ENCODE assay signal across 8 cellular contexts in the genomic region with DNA sequence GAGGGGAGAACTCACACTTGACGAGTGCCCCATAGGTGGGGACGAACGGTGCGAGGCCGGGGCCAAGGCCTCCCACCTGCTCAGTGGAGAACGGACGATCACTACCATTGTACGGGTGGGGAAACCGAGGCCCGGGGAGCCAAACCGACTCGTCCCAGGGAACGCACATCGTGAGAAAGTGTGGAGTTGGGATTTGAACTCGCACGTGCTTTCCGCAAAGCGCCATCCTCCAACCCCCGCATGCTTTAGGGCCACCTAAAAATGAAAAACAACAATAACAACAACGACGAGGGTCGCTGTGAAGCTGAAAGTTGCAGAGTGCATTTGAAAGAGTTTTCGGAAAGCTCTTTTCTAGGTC. TPM values are rescaled to one million over a fixed set of nuclear protein-coding genes. Genes with fewer than 3 reads are reported as not detected.
DNase-seq lines count a peak whose midpoint lies in the region; ATAC-seq, FAIRE-seq and TF ChIP-seq lines count a peak whose summit lies in the region.

No MANE protein-coding gene starts in this region.

- H2AFZ ChIP-seq in endothelial cell of umbilical vein (ENCODE audit: low read depth, low read length) = peak overlapping the region; percentile 41
- peak overlapping the region; percentile 86 for H2AFZ ChIP-seq in neuron (ENCODE audit: low read depth, low read length)

- dilution Hi-C loops in endothelial cell of umbilical vein (cut with MboI; ENCODE audit: extremely low pct_ligation_motif_present, low sequenced_read_pairs) = no loop called here

- peaks cover 0 to 2% of the 10 kb centered on the region in 2 donors for H3K27me3 Mint-ChIP-seq in CD8-positive, alpha-beta memory T cell

- no peaks in the 10 kb centered on the region for H3K9me3 Mint-ChIP-seq in CD8-positive, alpha-beta memory T cell

- CTCF ChIA-PET in CD8-positive, alpha-beta memory T cell (lab: Charles Lee) = interaction anchor here (0.8 to 13.0 kb wide), 5 partner anchors 13 to 68 kb away, joined by 3 to 227 read pairs (median 5); a partner anchor contains a TSS
- CTCF ChIA-PET in endothelial cell of umbilical vein (lab: Charles Lee) = interaction anchor here (1.2 to 1.5 kb wide), 2 partner anchors 10 to 45 kb away, joined by 3 to 8 read pairs; a partner anchor contains a TSS

- H3K36me3 ChIP-seq in CD8-positive, alpha-beta memory T cell (ENCODE audit: insufficient read depth, low read length) = peaks cover 4% of the 10 kb centered on the region
- peaks cover 3% of the 10 kb centered on the region for H3K36me3 ChIP-seq in RWPE2 (ENCODE audit: low read depth)
- peaks cover 0 to 2% of the 10 kb centered on the region in 2 experiments for H3K36me3 ChIP-seq in endothelial cell of umbilical vein (ENCODE audit: control insufficient read depth in 2 of 2, extremely low read depth in 1 of 2, insufficient read depth in 2 of 2, low read length in 2 of 2)
- no peaks in the 10 kb centered on the region for H3K36me3 ChIP-seq in neuron (ENCODE audit: insufficient read depth, low read length)

- no peaks in the 10 kb centered on the region for H3K9me3 ChIP-seq in CD8-positive, alpha-beta memory T cell (ENCODE audit: low read length)
- no peaks in the 10 kb centered on the region for H3K9me3 ChIP-seq in RWPE2 (ENCODE audit: severe bottlenecking)
- no peaks in the 10 kb centered on the region for H3K9me3 ChIP-seq in endothelial cell of umbilical vein (replicated peaks; ENCODE audit: control insufficient read depth, insufficient read depth, low read length)
- no peaks in the 10 kb centered on the region for H3K9me3 ChIP-seq in neuron (ENCODE audit: low read length)

- TF ChIP-seq CTCF in RWPE2 (IDR thresholded peaks at IDR 0.05; ENCODE audit: poor library complexity, severe bottlenecking) (no peak), endothelial cell of umbilical vein (IDR thresholded peaks at IDR 0.05; ENCODE audit: extremely low read depth in 1 of 2, insufficient read depth in 1 of 2, low read depth in 1 of 2, low read length in 2 of 2) (no peak), omental fat pad (IDR thresholded peaks at IDR 0.05) (no peak)

- no peaks in the 10 kb centered on the region for H4K20me1 ChIP-seq in endothelial cell of umbilical vein (replicated peaks; ENCODE audit: control insufficient read depth, extremely low read depth, insufficient read depth, low read length)

- H3K4me2 ChIP-seq in endothelial cell of umbilical vein (ENCODE audit: insufficient read depth, low read length) = peak overlapping the region; percentile 88

- H3K27me3 ChIP-seq in CD8-positive, alpha-beta memory T cell (ENCODE audit: insufficient read depth, low read length, poor library complexity, severe bottlenecking) = no peaks in the 10 kb centered on the region
- H3K27me3 ChIP-seq in RWPE2 (ENCODE audit: insufficient read depth, poor library complexity, severe bottlenecking) = no peaks in the 10 kb centered on the region
- H3K27me3 ChIP-seq in endothelial cell of umbilical vein (ENCODE audit: control insufficient read depth in 2 of 2, insufficient read depth in 2 of 2, low read length in 2 of 2) = no peaks in the 10 kb centered on the region
- peaks cover 24% of the 10 kb centered on the region for H3K27me3 ChIP-seq in neuron (ENCODE audit: insufficient read depth, low read length)

- FAIRE-seq in endothelial cell of umbilical vein (lab: Jason Lieb, UNC) = no peak

- peaks cover 7 to 49% (median 8%) of the 10 kb centered on the region in 3 donors for H3K36me3 Mint-ChIP-seq in CD8-positive, alpha-beta memory T cell

- H3K27ac ChIP-seq in CD8-positive, alpha-beta memory T cell (ENCODE audit: low read depth, low read length) = peak overlapping the region; percentile 90
- H3K27ac ChIP-seq in RWPE2 (ENCODE audit: poor library complexity, severe bottlenecking) = peak overlapping the region; percentile 76
- H3K27ac ChIP-seq in endothelial cell of umbilical vein (ENCODE audit: insufficient read depth, low read depth, low read length) = peak overlapping the region; percentile 22

- TF ChIP-seq POLR2A in endothelial cell of umbilical vein (IDR thresholded peaks at IDR 0.05; ENCODE audit: low read depth, low read length) = no peak

- H3K9me1 ChIP-seq in endothelial cell of umbilical vein (replicated peaks; ENCODE audit: control insufficient read depth, extremely low read depth, insufficient read depth, low read length) = no peaks in the 10 kb centered on the region

- POLR2A ChIA-PET in CD8-positive, alpha-beta memory T cell (lab: Charles Lee) = interaction anchor here (0.9 to 10.3 kb wide), 5 partner anchors 10 to 62 kb away, joined by 3 to 190 read pairs (median 6); a partner anchor contains a TSS
- POLR2A ChIA-PET in endothelial cell of umbilical vein (lab: Charles Lee) = interaction anchor here (1.2 to 1.6 kb wide), 2 partner anchors 10 to 23 kb away, joined by 5 to 6 read pairs; a partner anchor contains a TSS

- H3K4me1 ChIP-seq in CD8-positive, alpha-beta memory T cell (ENCODE audit: insufficient read depth, low read length) = peaks cover 62% of the 10 kb centered on the region
- peaks cover 23% of the 10 kb centered on the region for H3K4me1 ChIP-seq in RWPE2 (ENCODE audit: insufficient read depth, poor library complexity, severe bottlenecking)
- H3K4me1 ChIP-seq in endothelial cell of umbilical vein (ENCODE audit: control insufficient read depth, extremely low read depth, insufficient read depth, low read length) = peaks cover 19% of the 10 kb centered on the region
- peaks cover 6% of the 10 kb centered on the region for H3K4me1 ChIP-seq in neuron (ENCODE audit: insufficient read depth, low read length)

- ATAC-seq in RWPE2 (ENCODE audit: low read depth) = no peak
- ATAC-seq in omental fat pad (ENCODE audit: low FRiP score) = no peak
- ATAC-seq in HG02571 (IDR thresholded peaks at IDR 0.05; ENCODE audit: unreplicated experiment) = no peak
- ATAC-seq in HG03469 (IDR thresholded peaks at IDR 0.05; ENCODE audit: unreplicated experiment) = no peak

- intact Hi-C loops in endothelial cell of umbilical vein (cut with micrococcal nuclease) = loop anchor here (1.0 kb wide), 1 partner anchor 75 kb away; no protein-coding TSS in a partner anchor

- H3K4me3 ChIP-seq in CD8-positive, alpha-beta memory T cell (ENCODE audit: low read length) = peak overlapping the region; percentile 100
- H3K4me3 ChIP-seq in RWPE2 (ENCODE audit: severe bottlenecking) (peak overlapping the region; percentile 66), endothelial cell of umbilical vein (replicated peaks in 1 of 3; ENCODE audit: insufficient read depth in 1 of 3, low read depth in 1 of 3, low read length in 3 of 3) (peak overlapping the region; percentile 30 to 88 (median 88)), neuron (ENCODE audit: low read length) (peak overlapping the region; percentile 73)

- peaks cover 24% of the 10 kb centered on the region for H3K79me2 ChIP-seq in endothelial cell of umbilical vein (ENCODE audit: control insufficient read depth, insufficient read depth, low read length)

- H3K4me1 Mint-ChIP-seq in CD8-positive, alpha-beta memory T cell = peaks cover 48 to 65% (median 54%) of the 10 kb centered on the region in 3 donors

- no peak for DNase-seq in CD8-positive, alpha-beta memory T cell
- DNase-seq in RWPE2 (ENCODE audit: low spot score) = no peak
- no peak for DNase-seq in endothelial cell of umbilical vein (ENCODE audit: low read depth, low spot score)
- DNase-seq in omental fat pad (ENCODE audit: low spot score) = no peak
- no peak for DNase-seq in hepatic stellate cell (ENCODE audit: low spot score)

- peak overlapping the region; percentile 85 to 99 (median 94) for H3K4me3 Mint-ChIP-seq in CD8-positive, alpha-beta memory T cell

- TSS peak; percentile 79 for BruUV-seq in endothelial cell of umbilical vein (replicated peaks; lab: Mats Ljungman, UMichigan)

- peak overlapping the region; percentile 91 to 98 (median 97) for H3K27ac Mint-ChIP-seq in CD8-positive, alpha-beta memory T cell

- H3K9ac ChIP-seq in endothelial cell of umbilical vein (replicated peaks; ENCODE audit: extremely low read depth, insufficient read depth, low read length) = peak overlapping the region; percentile 68

RNA-seq across cellular contexts. Expression of a gene that starts 0.5 kb away (rescaled TPM):
- total RNA-seq in CD8-positive, alpha-beta memory T cell = 100 to 1,000 TPM; 295 to 312 TPM
- 350 TPM for polyA plus RNA-seq in CD8-positive, alpha-beta memory T cell
- total RNA-seq in endothelial cell of umbilical vein = 119 and 123 TPM in 2 replicates
- 60.6 and 65.4 TPM in 2 replicates for polyA plus RNA-seq in endothelial cell of umbilical vein
- polyA plus RNA-seq in endothelial cell of umbilical vein (2011; cell fraction: cytosol; rRNA removed) = 48.1 and 53.1 TPM in 2 replicates
- polyA plus RNA-seq in endothelial cell of umbilical vein (2011; cell fraction: nucleus; rRNA removed) = 199 and 230 TPM in 2 replicates
- 52.7 and 60.1 TPM in 2 replicates for polyA plus RNA-seq in endothelial cell of umbilical vein (2012)
- polyA minus RNA-seq in endothelial cell of umbilical vein = 35.6 and 35.7 TPM in 2 replicates
- 32.3 TPM for polyA minus RNA-seq in endothelial cell of umbilical vein (2011; cell fraction: cytosol; rRNA and poly(A)+ RNA removed)
- 56.9 and 71.1 TPM in 2 replicates for polyA minus RNA-seq in endothelial cell of umbilical vein (2011; cell fraction: nucleus; rRNA and poly(A)+ RNA removed)
- 100 to 1,000 TPM in 1 of 4 donors, 10 to 100 TPM in 3; 53.1 to 129 (median 72.0) TPM for total RNA-seq in omental fat pad

RNA-seq across cellular contexts. Expression of a gene that starts 6.4 kb away (rescaled TPM):
- total RNA-seq in CD8-positive, alpha-beta memory T cell = 1 to 10 TPM; 1.3 to 2.2 TPM
- 9.4 TPM for polyA plus RNA-seq in CD8-positive, alpha-beta memory T cell
- total RNA-seq in endothelial cell of umbilical vein = 0.35 TPM in 1 of 2 replicates, not detected in the other
- polyA plus RNA-seq in endothelial cell of umbilical vein = 0.32 TPM in 2 replicates
- polyA plus RNA-seq in endothelial cell of umbilical vein (2011; cell fraction: cytosol; rRNA removed) = 0.14 and 0.18 TPM in 2 replicates
- 0.28 TPM in 1 of 2 replicates, not detected in the other for polyA plus RNA-seq in endothelial cell of umbilical vein (2011; cell fraction: nucleus; rRNA removed)
- 0.42 TPM in 1 of 2 replicates, not detected in the other for polyA plus RNA-seq in endothelial cell of umbilical vein (2012)
- polyA minus RNA-seq in endothelial cell of umbilical vein = 0.19 and 0.63 TPM in 2 replicates
- not detected for polyA minus RNA-seq in endothelial cell of umbilical vein (2011; cell fraction: cytosol; rRNA and poly(A)+ RNA removed)
- not detected in 2 replicates for polyA minus RNA-seq in endothelial cell of umbilical vein (2011; cell fraction: nucleus; rRNA and poly(A)+ RNA removed)
- total RNA-seq in omental fat pad = 1 to 10 TPM in 1 of 4 donors, under 1 TPM in 1, not detected in 2; 0.72 to 1.8 TPM

RNA-seq across cellular contexts. Expression of a gene that starts 23.4 kb away (rescaled TPM):
- total RNA-seq in CD8-positive, alpha-beta memory T cell = 1,000 to 10,000 TPM; 3,036 to 3,142 TPM
- 6,195 TPM for polyA plus RNA-seq in CD8-positive, alpha-beta memory T cell
- total RNA-seq in endothelial cell of umbilical vein = 2,195 and 2,234 TPM in 2 replicates
- polyA plus RNA-seq in endothelial cell of umbilical vein = 4,353 and 5,883 TPM in 2 replicates
- 5,243 and 5,733 TPM in 2 replicates for polyA plus RNA-seq in endothelial cell of umbilical vein (2011; cell fraction: cytosol; rRNA removed)
- polyA plus RNA-seq in endothelial cell of umbilical vein (2011; cell fraction: nucleus; rRNA removed) = 1,376 and 1,515 TPM in 2 replicates
- polyA plus RNA-seq in endothelial cell of umbilical vein (2012) = 2,331 and 5,825 TPM in 2 replicates
- polyA minus RNA-seq in endothelial cell of umbilical vein = 550 and 596 TPM in 2 replicates
- 1,088 TPM for polyA minus RNA-seq in endothelial cell of umbilical vein (2011; cell fraction: cytosol; rRNA and poly(A)+ RNA removed)
- 151 and 202 TPM in 2 replicates for polyA minus RNA-seq in endothelial cell of umbilical vein (2011; cell fraction: nucleus; rRNA and poly(A)+ RNA removed)
- total RNA-seq in omental fat pad = 100 to 1,000 TPM; 559 to 757 (median 617) TPM

RNA-seq across cellular contexts. Expression of a gene that starts 38.6 kb away (rescaled TPM):
- total RNA-seq in CD8-positive, alpha-beta memory T cell = not detected
- polyA plus RNA-seq in CD8-positive, alpha-beta memory T cell = not detected
- not detected in 2 replicates for total RNA-seq in endothelial cell of umbilical vein
- not detected in 2 replicates for polyA plus RNA-seq in endothelial cell of umbilical vein
- not detected in 2 replicates for polyA plus RNA-seq in endothelial cell of umbilical vein (2011; cell fraction: cytosol; rRNA removed)
- not detected in 2 replicates for polyA plus RNA-seq in endothelial cell of umbilical vein (2011; cell fraction: nucleus; rRNA removed)
- polyA plus RNA-seq in endothelial cell of umbilical vein (2012) = not detected in 2 replicates
- polyA minus RNA-seq in endothelial cell of umbilical vein = not detected in 2 replicates
- polyA minus RNA-seq in endothelial cell of umbilical vein (2011; cell fraction: cytosol; rRNA and poly(A)+ RNA removed) = not detected
- not detected in 2 replicates for polyA minus RNA-seq in endothelial cell of umbilical vein (2011; cell fraction: nucleus; rRNA and poly(A)+ RNA removed)
- not detected for total RNA-seq in omental fat pad

RNA-seq across cellular contexts. Expression of a gene that starts 39.0 kb away (rescaled TPM):
- total RNA-seq in CD8-positive, alpha-beta memory T cell = not detected
- polyA plus RNA-seq in CD8-positive, alpha-beta memory T cell = not detected
- total RNA-seq in endothelial cell of umbilical vein (not detected in 2 replicates), omental fat pad (not detected)
- polyA plus RNA-seq in endothelial cell of umbilical vein = not detected in 2 replicates
- polyA plus RNA-seq in endothelial cell of umbilical vein (2011; cell fraction: cytosol; rRNA removed) = not detected in 2 replicates
- polyA plus RNA-seq in endothelial cell of umbilical vein (2011; cell fraction: nucleus; rRNA removed) = not detected in 2 replicates
- not detected in 2 replicates for polyA plus RNA-seq in endothelial cell of umbilical vein (2012)
- polyA minus RNA-seq in endothelial cell of umbilical vein = not detected in 2 replicates
- not detected for polyA minus RNA-seq in endothelial cell of umbilical vein (2011; cell fraction: cytosol; rRNA and poly(A)+ RNA removed)
- polyA minus RNA-seq in endothelial cell of umbilical vein (2011; cell fraction: nucleus; rRNA and poly(A)+ RNA removed) = not detected in 2 replicates

Comparison
In these comparisons a context has a peak if more than half of its experiments do, and no peak if none do; other contexts are left out.
1. H3K27ac ChIP-seq: peak in every context shown above with its lines; median percentile 90 in CD8-positive, alpha-beta memory T cell; 76 in RWPE2; 22 in endothelial cell of umbilical vein.